In the genomic region with DNA sequence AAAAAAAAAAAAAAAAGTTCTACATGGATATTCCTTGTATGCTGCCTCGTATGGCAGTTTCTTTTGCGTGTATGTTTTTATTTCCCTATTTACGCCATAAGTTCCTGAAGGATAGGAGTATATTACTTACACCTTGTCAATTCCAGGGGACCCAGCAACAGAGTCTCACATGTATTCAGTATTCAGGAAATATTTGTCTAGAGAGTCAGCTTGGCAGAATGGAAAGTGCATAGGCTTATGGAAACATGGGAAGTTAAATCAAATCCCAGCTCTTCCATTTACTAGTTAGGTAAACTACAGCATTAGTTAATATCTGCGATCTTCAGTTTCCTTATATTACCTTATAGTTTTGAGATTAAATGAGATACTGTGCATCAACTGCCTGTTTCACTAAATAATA, we compare ENCODE assay signal across 13 cellular contexts. TPM values are rescaled to one million over a fixed set of nuclear protein-coding genes. Genes with fewer than 3 reads are reported as not detected.
DNase-seq lines count a peak whose midpoint lies in the region; ATAC-seq and TF ChIP-seq lines count a peak whose summit lies in the region.
"Had no signal": no experiment of that assay in that cellular context is flagged by ENCODE, and none has a peak within 500 bp of the region (broad histone marks: within the 10 kb centered on the region; RNA-seq: fewer than 3 reads in every experiment).

No MANE protein-coding gene starts in this region.

- CTCF ChIA-PET in SK-N-SH (lab: Yijun Ruan, JAX): interaction anchor here (0.7 to 3.6 kb wide), 13 partner anchors 9 to 491 kb away, joined by 3 to 72 read pairs (median 5); no protein-coding TSS in a partner anchor

- DNase-seq in SK-N-SH (no peak), SK-N-MC (ENCODE audit: low read depth, low spot score) (no peak), fibroblast of lung (ENCODE audit: low read depth in 2 of 2) (no peak), mesenteric fat pad (ENCODE audit: low spot score) (no peak), body of pancreas (no peak), hepatic stellate cell (ENCODE audit: low spot score) (no peak)
- DNase-seq in stimulated activated CD4-positive, alpha-beta T cell treated with anti-CD3 and anti-CD28 coated beads, Interleukin-1b, Interleukin-23, amount 100 ng/mL, for 48 hours: no peak
- DNase-seq: 8988T, EL, HCEC 1CT, MG63 had no signal

- H3K79me2 ChIP-seq in SK-N-SH (ENCODE audit: insufficient read depth) (no peaks in the 10 kb centered on the region), fibroblast of lung (ENCODE audit: control insufficient read depth, insufficient read depth, low read length) (no peaks in the 10 kb centered on the region)

- H3K27ac ChIP-seq in SK-N-SH (ENCODE audit: low read depth in 2 of 2, low read length in 1 of 2): peak overlapping the region in 1 of 2 experiments; percentile 91; a peak in 2 of 4 replicates
- H3K27ac ChIP-seq in SK-N-MC: peak overlapping the region; percentile 26; the same call in 1 of the 2 replicates
- no peak overlapping the region for H3K27ac ChIP-seq in fibroblast of lung (ENCODE audit: insufficient read depth, low read length)
- no peak overlapping the region for H3K27ac ChIP-seq in body of pancreas
- H3K27ac ChIP-seq: KMS-11 had no signal

- peaks cover 27% of the 10 kb centered on the region for H3F3A ChIP-seq in SK-N-SH (replicated peaks; ENCODE audit: insufficient read depth)

- H3K4me3 ChIP-seq in SK-N-SH (ENCODE audit: low read depth in 2 of 2, low read length in 1 of 2) (no peak overlapping the region), SK-N-MC (peak overlapping the region; percentile 47), fibroblast of lung (replicated peaks in 1 of 4; ENCODE audit: control extremely low read depth in 1 of 4, insufficient read depth in 1 of 4, low read depth in 3 of 4, low read length in 4 of 4) (no peak overlapping the region), body of pancreas (no peak overlapping the region)
- H3K4me3 ChIP-seq: MG63 had no signal

- no peak for TF ChIP-seq CTCF in SK-N-SH (IDR thresholded peaks at IDR 0.05)
- no peak for TF ChIP-seq CTCF in fibroblast of lung (conservative IDR thresholded peaks at IDR 0.05 in 1 of 2, IDR thresholded peaks at IDR 0.05 in 1 of 2; ENCODE audit: low read depth in 1 of 2, low read length in 2 of 2)
- TF ChIP-seq CTCF in body of pancreas (IDR thresholded peaks at IDR 0.05): no peak

- TF ChIP-seq POLR2A in body of pancreas (IDR thresholded peaks at IDR 0.05): no peak

- no peaks in the 10 kb centered on the region for H3K27me3 ChIP-seq in SK-N-SH (ENCODE audit: insufficient read depth)
- H3K27me3 ChIP-seq in fibroblast of lung (ENCODE audit: control insufficient read depth, insufficient read depth, low read length): no peaks in the 10 kb centered on the region
- H3K27me3 ChIP-seq in body of pancreas: no peaks in the 10 kb centered on the region
- H3K27me3 ChIP-seq: MG63 had no signal

- H3K36me3 ChIP-seq in SK-N-SH (replicated peaks in 1 of 2; ENCODE audit: control insufficient read depth in 1 of 2, insufficient read depth in 2 of 2, low read length in 1 of 2) (peaks cover 0 to 4% of the 10 kb centered on the region in 2 experiments), SK-N-MC (ENCODE audit: insufficient read depth, low read length) (no peaks in the 10 kb centered on the region), fibroblast of lung (ENCODE audit: control insufficient read depth, insufficient read depth, low read length) (no peaks in the 10 kb centered on the region), body of pancreas (replicated peaks in 1 of 2; ENCODE audit: insufficient read depth in 1 of 2, low read depth in 2 of 2) (no peaks in the 10 kb centered on the region)
- H3K36me3 ChIP-seq: MG63 had no signal

- intact Hi-C loops in body of pancreas (cut with DNase I): no loop called here

- peak overlapping the region; percentile 89; the same call in 1 of the 2 replicates for H2AFZ ChIP-seq in SK-N-SH (ENCODE audit: low read depth)
- H2AFZ ChIP-seq in fibroblast of lung (ENCODE audit: low read length): peak overlapping the region; percentile 16

- peak overlapping the region; percentile 18; the same call in 1 of the 2 replicates for H3K9ac ChIP-seq in SK-N-SH
- no peak overlapping the region for H3K9ac ChIP-seq in SK-N-MC (ENCODE audit: insufficient read length)
- no peak overlapping the region for H3K9ac ChIP-seq in fibroblast of lung (ENCODE audit: insufficient read depth, low read length)
- H3K9ac ChIP-seq: KMS-11 had no signal

- TF ChIP-seq EP300 in SK-N-SH (IDR thresholded peaks at IDR 0.05; ENCODE audit: borderline replicate concordance in 1 of 2, low read depth in 1 of 2, low read length in 1 of 2): no peak

- POLR2A ChIA-PET in SK-N-SH (lab: Yijun Ruan, JAX): interaction anchor here (1.0 kb wide), 1 partner anchor 431 kb away, joined by 6 read pairs; the partner anchor contains the start of gene GTF3C6

- H3K4me2 ChIP-seq in SK-N-SH (no peak overlapping the region), fibroblast of lung (ENCODE audit: extremely low read depth, insufficient read depth, low read length) (no peak overlapping the region)
- H3K4me2 ChIP-seq: KMS-11 had no signal

- WGBS in SK-N-SH (ENCODE audit: low lambda C conversion rate): 90% methylated on average over 4 of the region's 4 CpGs
- 53 to 58% methylated on average over 4 of the region's 4 CpGs for WGBS in body of pancreas, 2 donors

- H3K4me1 ChIP-seq in SK-N-SH (ENCODE audit: control insufficient read depth in 1 of 2, insufficient read depth in 2 of 2, low read depth in 1 of 2, low read length in 1 of 2) (peaks cover 0 to 18% of the 10 kb centered on the region in 2 experiments; a peak in 2 of 4 replicates), fibroblast of lung (ENCODE audit: control insufficient read depth, extremely low read depth, insufficient read depth, low read length) (peaks cover 3% of the 10 kb centered on the region), body of pancreas (no peaks in the 10 kb centered on the region)

- no peak for TF ChIP-seq RAD21 in SK-N-SH (IDR thresholded peaks at IDR 0.05; ENCODE audit: low read length)

- no peaks in the 10 kb centered on the region for H3K9me2 ChIP-seq in SK-N-SH

- H3K9me3 ChIP-seq in SK-N-SH (no peaks in the 10 kb centered on the region), SK-N-MC (ENCODE audit: low read depth, low read length) (peaks cover 6% of the 10 kb centered on the region; the same call in 1 of the 2 replicates), fibroblast of lung (ENCODE audit: control insufficient read depth, insufficient read depth, low read depth, low read length) (no peaks in the 10 kb centered on the region), body of pancreas (no peaks in the 10 kb centered on the region)

- no peak for ATAC-seq in SK-N-SH treated with all-trans-retinoic acid at 6 μM for 48 hours
- no peak for ATAC-seq in body of pancreas

- H4K20me1 ChIP-seq in SK-N-SH (ENCODE audit: insufficient read depth) (no peaks in the 10 kb centered on the region), fibroblast of lung (ENCODE audit: control insufficient read depth, extremely low read depth, insufficient read depth, low read length) (no peaks in the 10 kb centered on the region)

TF ChIP-seq in SK-N-SH, 30 proteins besides CTCF, POLR2A, EP300 and RAD21 (continues in another document):
- TF ChIP-seq RXRA (IDR thresholded peaks at IDR 0.05; ENCODE audit: borderline replicate concordance, low read depth) (no peak), ELF1 (IDR thresholded peaks at IDR 0.05) (no peak), MXI1 (IDR thresholded peaks at IDR 0.05; ENCODE audit: low read depth, low read length) (no peak), RCOR1 (IDR thresholded peaks at IDR 0.05; ENCODE audit: low read length) (no peak), FOXJ3 (CRISPR knock-in tag; IDR thresholded peaks at IDR 0.05) (no peak), POLR2AphosphoS5 (IDR thresholded peaks at IDR 0.05; ENCODE audit: low read depth, low read length) (no peak), GABPA (IDR thresholded peaks at IDR 0.05; ENCODE audit: low read depth) (no peak), TEAD4 (IDR thresholded peaks at IDR 0.05; ENCODE audit: borderline replicate concordance, insufficient read depth) (no peak), FOSL2 (IDR thresholded peaks at IDR 0.05; ENCODE audit: borderline replicate concordance, low read depth) (no peak), GATA2 (CRISPR knock-in tag; IDR thresholded peaks at IDR 0.05) (no peak)

TF ChIP-seq in SK-N-SH treated with all-trans-retinoic acid at 6 μM for 48 hours, 23 proteins besides CTCF, POLR2A, EP300 and RAD21:
- TF ChIP-seq SNAI2 (CRISPR knock-in tag; IDR thresholded peaks at IDR 0.05) (no peak), GLIS3 (CRISPR knock-in tag; IDR thresholded peaks at IDR 0.05) (no peak), ZNF8 (CRISPR knock-in tag; IDR thresholded peaks at IDR 0.05) (no peak)
- TF ChIP-seq, protein P1, sequence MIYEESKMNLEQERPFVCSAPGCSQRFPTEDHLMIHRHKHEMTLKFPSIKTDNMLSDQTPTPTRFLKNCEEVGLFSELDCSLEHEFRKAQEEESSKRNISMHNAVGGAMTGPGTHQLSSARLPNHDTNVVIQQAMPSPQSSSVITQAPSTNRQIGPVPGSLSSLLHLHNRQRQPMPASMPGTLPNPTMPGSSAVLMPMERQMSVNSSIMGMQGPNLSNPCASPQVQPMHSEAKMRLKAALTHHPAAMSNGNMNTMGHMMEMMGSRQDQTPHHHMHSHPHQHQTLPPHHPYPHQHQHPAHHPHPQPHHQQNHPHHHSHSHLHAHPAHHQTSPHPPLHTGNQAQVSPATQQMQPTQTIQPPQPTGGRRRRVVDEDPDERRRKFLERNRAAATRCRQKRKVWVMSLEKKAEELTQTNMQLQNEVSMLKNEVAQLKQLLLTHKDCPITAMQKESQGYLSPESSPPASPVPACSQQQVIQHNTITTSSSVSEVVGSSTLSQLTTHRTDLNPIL (CRISPR knock-in tag; IDR thresholded peaks at IDR 0.05; ENCODE audit: low read depth): no peak

RNA-seq across cellular contexts. Expression of gene SLC22A16, which starts 51.1 kb away (rescaled TPM):
- not detected in 2 replicates for polyA plus RNA-seq in SK-N-SH (2012; rRNA removed)
- 0.01 and 0.04 TPM in 2 replicates for polyA plus RNA-seq in SK-N-SH (2012; cell fraction: cytosol; rRNA removed)
- 0.02 TPM in 1 of 2 replicates, not detected in the other for polyA plus RNA-seq in SK-N-SH (2012; cell fraction: nucleus; rRNA removed)
- under 0.01 TPM in 1 of 2 replicates, not detected in the other for total RNA-seq in fibroblast of lung
- not detected in 2 replicates for polyA plus RNA-seq in fibroblast of lung
- not detected in 2 replicates for polyA plus RNA-seq in fibroblast of lung (2012)
- polyA minus RNA-seq in fibroblast of lung (ENCODE audit: low replicate concordance): not detected in 2 replicates
- 1.4 TPM for total RNA-seq in mesenteric fat pad
- not detected for total RNA-seq in body of pancreas
